ENCODE assay signal across 8 cellular contexts in the genomic region with DNA sequence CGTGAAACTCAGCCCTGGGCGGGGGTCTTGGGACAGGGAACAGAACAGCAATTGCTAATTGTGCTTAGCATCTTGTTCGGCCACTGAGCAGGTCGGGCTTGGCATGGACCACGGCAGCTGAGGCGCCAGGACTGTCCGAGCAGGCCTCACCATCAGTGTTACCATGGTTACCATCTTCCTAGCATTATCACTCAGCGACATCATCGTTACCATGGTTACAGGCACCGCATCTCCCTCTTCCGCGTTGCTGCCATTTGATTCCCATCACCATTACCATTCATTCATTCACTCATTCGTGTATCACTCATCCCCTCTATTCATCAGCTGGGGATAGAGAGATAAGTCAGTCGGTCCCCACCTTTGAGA.
A peak's percentile ranks its signal among the peaks of the same experiment; 100 is the strongest.
DNase-seq lines count a peak whose midpoint lies in the region; ATAC-seq lines count a peak whose summit lies in the region.

No MANE protein-coding gene starts in this region.

- H3K4me1 ChIP-seq in iPS DF 6.9 (ENCODE audit: control insufficient read depth, insufficient read depth, low read length) (peaks cover 6% of the 10 kb centered on the region; the same call in 1 of the 2 replicates), thymus (ENCODE audit: control insufficient read depth, insufficient read depth, low read length) (peaks cover 34% of the 10 kb centered on the region)

- peaks cover 45% of the 10 kb centered on the region for H3K4me1 Mint-ChIP-seq in activated naive CD4-positive, alpha-beta T cell treated with anti-CD3 and anti-CD28 coated beads, Interleukin-2, amount 10 ng/mL, durations not matched to agents 7 days and 5 days
- H3K4me1 Mint-ChIP-seq in T-helper 2 cell treated with Interferon-gamma antibody and Interleukin-4, amounts not matched to agents 5 μg/mL and 100 μg/mL, for 36 hours (ENCODE audit: low read depth), result peaks cover 43% of the 10 kb centered on the region

- no peaks in the 10 kb centered on the region for H3K36me3 ChIP-seq in iPS DF 6.9 (ENCODE audit: control insufficient read depth, insufficient read depth, low read length)
- no peaks in the 10 kb centered on the region for H3K36me3 ChIP-seq in thymus (ENCODE audit: control insufficient read depth, insufficient read depth)

- peak overlapping the region; percentile 88 for H3K4me3 Mint-ChIP-seq in activated naive CD4-positive, alpha-beta T cell treated with anti-CD3 and anti-CD28 coated beads, Interleukin-2, amount 10 ng/mL, durations not matched to agents 7 days and 5 days
- peak overlapping the region; percentile 81 for H3K4me3 Mint-ChIP-seq in T-helper 2 cell treated with Interferon-gamma antibody and Interleukin-4, amounts not matched to agents 5 μg/mL and 100 μg/mL, for 36 hours

- H3K4me3 ChIP-seq in iPS DF 6.9 (ENCODE audit: low read length) (peak overlapping the region; percentile 52; the same call in 1 of the 2 replicates), thymus (ENCODE audit: low read length) (peak overlapping the region; percentile 88)

- no CpG with 5 or more reads among the region's 14 CpGs for WGBS in iPS DF 6.9 (ENCODE audit: insufficient coverage, insufficient read length)
- WGBS in thymus, result 78% methylated on average over 14 of the region's 14 CpGs

- peaks cover 7% of the 10 kb centered on the region for H3K27me3 Mint-ChIP-seq in activated naive CD4-positive, alpha-beta T cell treated with anti-CD3 and anti-CD28 coated beads, Interleukin-2, amount 10 ng/mL, durations not matched to agents 7 days and 5 days
- H3K27me3 Mint-ChIP-seq in T-helper 2 cell treated with Interferon-gamma antibody and Interleukin-4, amounts not matched to agents 5 μg/mL and 100 μg/mL, for 36 hours (ENCODE audit: low read depth), result peaks cover 12% of the 10 kb centered on the region

- CTCF ChIA-PET in activated naive CD4-positive, alpha-beta T cell treated with anti-CD3 and anti-CD28 coated beads, Interleukin-2, amount 10 ng/mL, durations not matched to agents 7 days and 5 days (lab: Charles Lee), result interaction anchor here (1.0 to 2.9 kb wide), 5 partner anchors 17 to 58 kb away, joined by 3 to 17 read pairs (median 4); no protein-coding TSS in a partner anchor

- H3K27ac ChIP-seq in iPS DF 6.9 (ENCODE audit: low read length) (no peak overlapping the region), thymus (ENCODE audit: low read depth) (no peak overlapping the region)

- no peaks in the 10 kb centered on the region; the same call in 1 of the 2 replicates for H3K27me3 ChIP-seq in iPS DF 6.9 (ENCODE audit: control insufficient read depth, insufficient read depth, low read length)
- no peaks in the 10 kb centered on the region for H3K27me3 ChIP-seq in thymus (ENCODE audit: control insufficient read depth, insufficient read depth)

- H3K9me3 ChIP-seq in iPS DF 6.9 (ENCODE audit: control insufficient read depth, insufficient read depth, low read length) (no peaks in the 10 kb centered on the region), thymus (ENCODE audit: control insufficient read depth) (no peaks in the 10 kb centered on the region)

- DNase-seq in activated naive CD4-positive, alpha-beta T cell treated with anti-CD3 and anti-CD28 coated beads, Interleukin-2, amount 10 ng/mL, durations not matched to agents 7 days and 5 days, result no peak
- no peak for DNase-seq in activated naive CD4-positive, alpha-beta T cell treated with anti-CD3 and anti-CD28 coated beads, Interleukin-2, amount 50 U/mL, for 16 hours
- DNase-seq in T-helper 2 cell treated with Interferon-gamma antibody and Interleukin-4, amounts not matched to agents 5 μg/mL and 100 μg/mL, for 36 hours (ENCODE audit: low spot score), result no peak
- DNase-seq in iPS DF 6.9 (ENCODE audit: low read depth, low spot score) (no peak), NCI-H69 (lab: John Stamatoyannopoulos, UW) (no peak), AG08396 (ENCODE audit: low spot score) (no peak), left lobe of liver (ENCODE audit: low spot score) (no peak)

- H3K27ac Mint-ChIP-seq in activated naive CD4-positive, alpha-beta T cell treated with anti-CD3 and anti-CD28 coated beads, Interleukin-2, amount 10 ng/mL, durations not matched to agents 7 days and 5 days, result peak overlapping the region; percentile 98
- H3K27ac Mint-ChIP-seq in T-helper 2 cell treated with Interferon-gamma antibody and Interleukin-4, amounts not matched to agents 5 μg/mL and 100 μg/mL, for 36 hours, result peak overlapping the region; percentile 97

- no peaks in the 10 kb centered on the region for H3K9me3 Mint-ChIP-seq in activated naive CD4-positive, alpha-beta T cell treated with anti-CD3 and anti-CD28 coated beads, Interleukin-2, amount 10 ng/mL, durations not matched to agents 7 days and 5 days
- H3K9me3 Mint-ChIP-seq in T-helper 2 cell treated with Interferon-gamma antibody and Interleukin-4, amounts not matched to agents 5 μg/mL and 100 μg/mL, for 36 hours, result no peaks in the 10 kb centered on the region

- no peak for ATAC-seq in left lobe of liver

- H3K36me3 Mint-ChIP-seq in activated naive CD4-positive, alpha-beta T cell treated with anti-CD3 and anti-CD28 coated beads, Interleukin-2, amount 10 ng/mL, durations not matched to agents 7 days and 5 days, result peaks cover 1% of the 10 kb centered on the region
- H3K36me3 Mint-ChIP-seq in T-helper 2 cell treated with Interferon-gamma antibody and Interleukin-4, amounts not matched to agents 5 μg/mL and 100 μg/mL, for 36 hours (ENCODE audit: low read depth), result no peaks in the 10 kb centered on the region
